ENCODE assay signal across 14 cellular contexts in the genomic region with DNA sequence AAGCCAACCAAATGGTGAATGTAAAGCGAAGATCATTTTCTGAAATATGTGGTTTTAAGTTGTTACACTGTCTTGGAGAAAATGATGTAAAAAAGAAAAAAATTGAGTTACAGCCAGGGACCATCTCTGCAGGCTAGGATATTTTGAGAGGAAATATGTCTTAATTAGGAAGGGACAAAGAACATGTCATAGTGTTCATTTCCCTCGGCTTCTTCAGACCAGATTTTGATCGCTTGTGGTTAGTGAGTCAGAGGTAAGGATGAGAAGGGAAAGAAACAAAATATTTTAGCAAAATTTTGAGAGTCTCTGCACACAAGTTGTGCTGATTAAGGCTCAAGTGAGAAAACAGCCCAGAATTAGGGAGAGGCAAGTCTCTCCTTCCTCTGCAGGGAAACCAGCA. TPM values are rescaled to one million over a fixed set of nuclear protein-coding genes. Genes with fewer than 3 reads are reported as not detected.
DNase-seq lines count a peak whose midpoint lies in the region; ATAC-seq and TF ChIP-seq lines count a peak whose summit lies in the region.
"Had no signal": no experiment of that assay in that cellular context is flagged by ENCODE, and none has a peak within 500 bp of the region (broad histone marks: within the 10 kb centered on the region; RNA-seq: fewer than 3 reads in every experiment).

No MANE protein-coding gene starts in this region.

- no peak for TF ChIP-seq RAD21 in IMR-90 (IDR thresholded peaks at IDR 0.05; ENCODE audit: low read length)

- dilution Hi-C loops in IMR-90 (cut with HindIII; ENCODE audit: low sequenced_read_pairs, unreplicated experiment), result no loop called here

- no peak overlapping the region for H4K5ac ChIP-seq in IMR-90 (ENCODE audit: low read depth, low read length)

- H2AFZ ChIP-seq in DND-41 (ENCODE audit: low read depth, low read length) (no peak overlapping the region), IMR-90 (replicated peaks; ENCODE audit: low read length, poor library complexity) (no peak overlapping the region)
- H2AFZ ChIP-seq: hepatocyte had no signal

- no peak overlapping the region for H3K4me2 ChIP-seq in DND-41 (ENCODE audit: insufficient read depth, low read length)
- H3K4me2 ChIP-seq in IMR-90 (ENCODE audit: low read depth, low read length), result no peak overlapping the region
- H3K4me2 ChIP-seq: hepatocyte had no signal

- H3K79me1 ChIP-seq in IMR-90 (ENCODE audit: low read depth in 1 of 2, low read length in 2 of 2), result no peaks in the 10 kb centered on the region

- peak overlapping the region; percentile 56 for H3K27ac Mint-ChIP-seq in activated T-helper 2 cell treated with anti-CD3 and anti-CD28 coated beads, Interferon-gamma antibody, Interleukin-2, Interleukin-4, amounts not matched to agents 10 μg/mL and 5 μg/mL and 100 μg/mL, durations not matched to agents 14 hours and 24 hours and 36 hours
- H3K27ac Mint-ChIP-seq in Calu3 (ENCODE audit: unreplicated experiment), result no peak overlapping the region
- H3K27ac Mint-ChIP-seq: activated CD4-positive, alpha-beta T cell treated with anti-CD3 and anti-CD28 coated beads, Interleukin-2, amount 10 ng/mL, durations not matched to agents 24 days and 14 days; endodermal cell; T-cell had no signal

- H4K8ac ChIP-seq in IMR-90 (ENCODE audit: low read depth in 2 of 2, low read length in 2 of 2), result no peak overlapping the region

- H3K4ac ChIP-seq in IMR-90 (ENCODE audit: low read depth, low read length), result no peak overlapping the region

- DNase-seq in DND-41, result no peak
- peak; percentile 55 for DNase-seq in IMR-90
- no peak for DNase-seq in activated T-helper 2 cell treated with anti-CD3 and anti-CD28 coated beads, Interferon-gamma antibody, Interleukin-2, Interleukin-4, amounts not matched to agents 10 μg/mL and 5 μg/mL and 100 μg/mL, durations not matched to agents 14 hours and 24 hours and 36 hours (ENCODE audit: low spot score)
- DNase-seq in left lung, result no peak
- no peak for DNase-seq in stimulated activated CD8-positive, alpha-beta memory T cell treated with anti-CD3 and anti-CD28 coated beads, Interleukin-4, amount 100 ng/mL, for 48 hours
- no peak for DNase-seq in Calu3
- DNase-seq: activated CD4-positive, alpha-beta T cell treated with anti-CD3 and anti-CD28 coated beads, Interleukin-2, amount 10 ng/mL, durations not matched to agents 24 days and 14 days; endodermal cell; T-cell had no signal

- no peak overlapping the region for H3K9ac ChIP-seq in DND-41 (ENCODE audit: low read depth, low read length)
- H3K9ac ChIP-seq in IMR-90 (ENCODE audit: low read depth, low read length), result no peak overlapping the region

- intact Hi-C loops in IMR-90 (cut with micrococcal nuclease), result no loop called here
- intact Hi-C loops in activated T-helper 2 cell treated with anti-CD3 and anti-CD28 coated beads, Interferon-gamma antibody, Interleukin-2, Interleukin-4, amounts not matched to agents 10 μg/mL and 5 μg/mL and 100 μg/mL, durations not matched to agents 14 hours and 24 hours and 36 hours (cut with micrococcal nuclease), result loop anchor here (2.0 to 5.0 kb wide), 2 partner anchors 366 to 388 kb away; partner anchors contain the start of gene CPEB2
- intact Hi-C loops in left lung (cut with DNase I), result no loop called here
- intact Hi-C loops in Calu3 (cut with micrococcal nuclease; ENCODE audit: unreplicated experiment), result no loop called here

- no peaks in the 10 kb centered on the region for H3K4me1 ChIP-seq in DND-41 (ENCODE audit: insufficient read depth, low read length)
- no peaks in the 10 kb centered on the region; the same call in 1 of the 2 replicates for H3K4me1 ChIP-seq in IMR-90 (ENCODE audit: control insufficient read depth, insufficient read depth, low read length)
- H3K4me1 ChIP-seq in left lung, result no peaks in the 10 kb centered on the region

- H3K14ac ChIP-seq in IMR-90 (replicated peaks; ENCODE audit: low read depth, low read length), result no peak overlapping the region

- H2BK15ac ChIP-seq in IMR-90 (ENCODE audit: low read depth, low read length), result no peak overlapping the region

- H3K9me3 Mint-ChIP-seq in activated T-helper 2 cell treated with anti-CD3 and anti-CD28 coated beads, Interferon-gamma antibody, Interleukin-2, Interleukin-4, amounts not matched to agents 10 μg/mL and 5 μg/mL and 100 μg/mL, durations not matched to agents 14 hours and 24 hours and 36 hours, result no peaks in the 10 kb centered on the region
- H3K9me3 Mint-ChIP-seq in Calu3 (ENCODE audit: low read depth, unreplicated experiment), result no peaks in the 10 kb centered on the region
- H3K9me3 Mint-ChIP-seq: endodermal cell had no signal

- no peak overlapping the region for H3K4me3 Mint-ChIP-seq in activated T-helper 2 cell treated with anti-CD3 and anti-CD28 coated beads, Interferon-gamma antibody, Interleukin-2, Interleukin-4, amounts not matched to agents 10 μg/mL and 5 μg/mL and 100 μg/mL, durations not matched to agents 14 hours and 24 hours and 36 hours (ENCODE audit: low read depth)
- no peak overlapping the region for H3K4me3 Mint-ChIP-seq in Calu3 (ENCODE audit: low read depth, unreplicated experiment)
- H3K4me3 Mint-ChIP-seq: activated CD4-positive, alpha-beta T cell treated with anti-CD3 and anti-CD28 coated beads, Interleukin-2, amount 10 ng/mL, durations not matched to agents 24 days and 14 days; endodermal cell; T-cell had no signal

- H3K4me1 Mint-ChIP-seq in activated T-helper 2 cell treated with anti-CD3 and anti-CD28 coated beads, Interferon-gamma antibody, Interleukin-2, Interleukin-4, amounts not matched to agents 10 μg/mL and 5 μg/mL and 100 μg/mL, durations not matched to agents 14 hours and 24 hours and 36 hours (ENCODE audit: low read depth), result peaks cover 53% of the 10 kb centered on the region
- no peaks in the 10 kb centered on the region for H3K4me1 Mint-ChIP-seq in Calu3 (ENCODE audit: low read depth, unreplicated experiment)

- POLR2A ChIA-PET in IMR-90 (lab: Charles Lee; ENCODE audit: unreplicated experiment), result no interaction called here

- peaks cover 10% of the 10 kb centered on the region for H3K27me3 Mint-ChIP-seq in activated T-helper 2 cell treated with anti-CD3 and anti-CD28 coated beads, Interferon-gamma antibody, Interleukin-2, Interleukin-4, amounts not matched to agents 10 μg/mL and 5 μg/mL and 100 μg/mL, durations not matched to agents 14 hours and 24 hours and 36 hours (ENCODE audit: low read depth)
- peaks cover 22% of the 10 kb centered on the region for H3K27me3 Mint-ChIP-seq in Calu3 (ENCODE audit: unreplicated experiment)

- no peak overlapping the region for H2AK9ac ChIP-seq in IMR-90 (replicated peaks; ENCODE audit: low read depth, low read length, poor library complexity)

- H3K23ac ChIP-seq in IMR-90 (ENCODE audit: low read depth, low read length), result no peak overlapping the region

- BruUV-seq in IMR-90 (replicated peaks; lab: Mats Ljungman, UMichigan) (no TSS peak), Calu3 (replicated peaks; lab: Mats Ljungman, UMichigan) (no TSS peak)

- no peaks in the 10 kb centered on the region for H3K79me2 ChIP-seq in DND-41 (ENCODE audit: insufficient read depth, low read length)
- H3K79me2 ChIP-seq: hepatocyte had no signal

- H2BK20ac ChIP-seq in IMR-90 (ENCODE audit: low read depth, low read length), result no peak overlapping the region

- 100% methylated on average over 1 of the region's 3 CpGs; no CpG with 5 or more reads in 1 of the 2 experiments for WGBS in IMR-90 (ENCODE audit: extremely low coverage in 2 of 2, insufficient read length in 1 of 2), 2 experiments

- H2AK5ac ChIP-seq in IMR-90 (ENCODE audit: low read depth, low read length), result no peak overlapping the region

- 0 out of 2 replicates have a peak, but pooled peaks cover 2% of the 10 kb centered on the region for H3K9me1 ChIP-seq in IMR-90 (ENCODE audit: insufficient read depth, low read length)

- H3K9me3 ChIP-seq in DND-41 (ENCODE audit: insufficient read depth, low read length, severe bottlenecking) (no peaks in the 10 kb centered on the region), IMR-90 (ENCODE audit: control insufficient read depth, insufficient read depth, low read length) (no peaks in the 10 kb centered on the region), left lung (no peaks in the 10 kb centered on the region)

- CTCF ChIA-PET in IMR-90 (lab: Yijun Ruan, JAX) (no interaction called here), Calu3 (lab: Charles Lee) (no interaction called here)

- H2BK120ac ChIP-seq in IMR-90 (ENCODE audit: low read depth, low read length), result no peak overlapping the region

- H3K27me3 ChIP-seq in DND-41 (ENCODE audit: insufficient read depth, low read length, poor library complexity) (peaks cover 10% of the 10 kb centered on the region), IMR-90 (ENCODE audit: control insufficient read depth, insufficient read depth, low read length) (no peaks in the 10 kb centered on the region; the same call in 1 of the 2 replicates), left lung (no peaks in the 10 kb centered on the region)
- H3K27me3 ChIP-seq: cardiac muscle cell, hepatocyte had no signal

- H3K18ac ChIP-seq in IMR-90 (ENCODE audit: low read depth, low read length), result no peak overlapping the region

- H3K36me3 ChIP-seq in DND-41 (ENCODE audit: insufficient read depth, low read length) (no peaks in the 10 kb centered on the region), IMR-90 (ENCODE audit: control insufficient read depth, insufficient read depth, low read length) (no peaks in the 10 kb centered on the region), left lung (no peaks in the 10 kb centered on the region)
- H3K36me3 ChIP-seq: cardiac muscle cell had no signal

- TF ChIP-seq CTCF in DND-41 (IDR thresholded peaks at IDR 0.05; ENCODE audit: borderline replicate concordance, extremely low read depth, low read length, poor library complexity, severe bottlenecking) (no peak), IMR-90 (conservative IDR thresholded peaks at IDR 0.05; ENCODE audit: low read depth, low read length) (no peak), left lung (IDR thresholded peaks at IDR 0.05) (no peak), Calu3 (IDR thresholded peaks at IDR 0.05; ENCODE audit: unreplicated experiment) (no peak)

- no peak overlapping the region for H2BK5ac ChIP-seq in IMR-90 (ENCODE audit: low read depth, low read length, poor library complexity, severe bottlenecking)

- H3K27ac ChIP-seq in DND-41 (ENCODE audit: low read length) (no peak overlapping the region), IMR-90 (ENCODE audit: insufficient read depth, low read length) (no peak overlapping the region), left lung (no peak overlapping the region)
- H3K27ac ChIP-seq: cardiac muscle cell, hepatocyte had no signal

- H3K56ac ChIP-seq in IMR-90 (ENCODE audit: extremely low read depth, insufficient read depth, low read length), result no peak overlapping the region

- no peak overlapping the region for H4K91ac ChIP-seq in IMR-90 (ENCODE audit: insufficient read depth, low read depth, low read length)

- in situ Hi-C loops in IMR-90 (cut with MboI; ENCODE audit: low sequenced_read_pairs), result no loop called here

- TF ChIP-seq POLR2A in IMR-90 (IDR thresholded peaks at IDR 0.05; ENCODE audit: low read depth, low read length), result no peak

- H3K36me3 Mint-ChIP-seq in activated T-helper 2 cell treated with anti-CD3 and anti-CD28 coated beads, Interferon-gamma antibody, Interleukin-2, Interleukin-4, amounts not matched to agents 10 μg/mL and 5 μg/mL and 100 μg/mL, durations not matched to agents 14 hours and 24 hours and 36 hours (ENCODE audit: low read depth), result no peaks in the 10 kb centered on the region
- H3K36me3 Mint-ChIP-seq in Calu3 (ENCODE audit: insufficient read depth, unreplicated experiment), result no peaks in the 10 kb centered on the region
- H3K36me3 Mint-ChIP-seq: T-cell had no signal

- H4K20me1 ChIP-seq in DND-41 (ENCODE audit: insufficient read depth, low read length), result no peaks in the 10 kb centered on the region
- no peaks in the 10 kb centered on the region for H4K20me1 ChIP-seq in IMR-90 (ENCODE audit: insufficient read depth, low read length)

- no peak overlapping the region for H3K4me3 ChIP-seq in DND-41 (ENCODE audit: low read depth in 1 of 2, low read length in 2 of 2)
- H3K4me3 ChIP-seq in IMR-90 (ENCODE audit: insufficient read depth, low read depth, low read length), result no peak overlapping the region
- H3K4me3 ChIP-seq in left lung, result no peak overlapping the region
- H3K4me3 ChIP-seq: cardiac muscle cell, hepatocyte had no signal

- ATAC-seq in DND-41 (ENCODE audit: insufficient read depth, low read depth), result peak; percentile 81
- peak; percentile 70; the same call in 1 of the 2 replicates for ATAC-seq in IMR-90 (ENCODE audit: low read depth)
- peak; percentile 44 for ATAC-seq in left lung
- ATAC-seq in HG03039 (IDR thresholded peaks at IDR 0.05; ENCODE audit: unreplicated experiment), result no peak
- ATAC-seq: left lobe of liver, T-cell had no signal

RNA-seq across cellular contexts. Expression of gene C1QTNF7, which starts 58.9 kb away (rescaled TPM):
- 0.18 and 0.28 TPM in 2 replicates for total RNA-seq in IMR-90 (2012; rRNA removed)
- 0.12 and 0.23 TPM in 2 replicates for polyA plus RNA-seq in IMR-90 (2012; rRNA removed)
- polyA plus RNA-seq in IMR-90 (2012; cell fraction: cytosol; rRNA removed), result 0.01 and 0.10 TPM in 2 replicates
- 0.10 TPM in 1 of 2 replicates, not detected in the other for polyA plus RNA-seq in IMR-90 (2012; cell fraction: nucleus; rRNA removed; ENCODE audit: low replicate concordance)
- 0.11 TPM in 1 of 2 replicates, not detected in the other for total RNA-seq in activated T-helper 2 cell treated with anti-CD3 and anti-CD28 coated beads, Interferon-gamma antibody, Interleukin-2, Interleukin-4, amounts not matched to agents 10 μg/mL and 5 μg/mL and 100 μg/mL, durations not matched to agents 14 hours and 24 hours and 36 hours
- 10 to 100 TPM in 1 of 2 donors, 1 to 10 TPM in 1; 2.1 to 13.1 TPM for total RNA-seq in left lung
- not detected in 2 replicates for total RNA-seq in Calu3 (2022)
- total RNA-seq: activated CD4-positive, alpha-beta T cell treated with anti-CD3 and anti-CD28 coated beads, Interleukin-2, amount 10 ng/mL, durations not matched to agents 24 days and 14 days; cardiac muscle cell; endodermal cell; T-cell had no signal
- polyA plus RNA-seq: cardiac muscle cell, neural cell had no signal
